ENCODE assay signal across 8 cellular contexts in the genomic region with DNA sequence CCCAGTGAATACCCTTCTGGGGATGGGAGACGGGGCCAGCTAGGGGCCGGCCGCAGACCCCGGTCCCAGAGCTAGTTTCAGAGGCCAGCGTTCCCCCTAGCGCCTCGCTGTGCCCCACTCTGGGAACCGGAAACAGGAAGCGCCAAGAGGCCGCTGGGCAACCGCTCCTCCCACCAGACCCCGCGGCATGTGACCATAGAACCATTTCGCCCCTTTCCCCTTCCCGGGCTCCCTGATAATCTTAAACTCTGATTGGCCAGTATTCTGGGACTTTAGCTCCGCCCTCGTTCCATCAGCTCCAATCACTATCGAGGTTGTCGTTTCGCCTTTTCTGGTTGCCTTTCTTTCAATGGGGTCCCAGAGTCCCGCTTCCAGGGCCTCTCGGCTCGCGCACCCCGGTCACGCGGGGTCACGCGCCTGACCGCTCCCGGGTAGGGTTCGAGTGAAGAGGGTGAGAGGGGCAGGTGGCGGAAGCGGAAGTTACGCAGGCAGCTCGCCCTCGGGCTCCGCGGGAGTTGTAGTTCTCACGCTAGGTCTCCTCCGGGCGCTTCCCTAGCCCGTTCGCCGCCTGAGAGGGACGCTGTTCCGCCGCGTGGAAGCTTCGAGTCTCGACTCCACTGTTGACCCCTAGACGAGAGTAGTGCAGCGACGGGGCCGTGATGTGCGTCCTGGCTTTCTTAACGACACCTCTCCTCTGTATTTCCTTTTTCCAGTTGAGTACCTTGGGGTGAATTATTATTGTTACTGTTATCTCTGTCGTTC.
DNase-seq lines count a peak whose midpoint lies in the region; ATAC-seq lines count a peak whose summit lies in the region.

A gene (minus strand): TSS at position 121 of the 762 bp plus-strand sequence. CDS start 3,241 bp downstream, outside the sequence.

- DNase-seq in CD1c-positive myeloid dendritic cell (ENCODE audit: extremely low spot score) (peak; percentile 97), NCI-H748 (lab: John Stamatoyannopoulos, UW; ENCODE audit: unreplicated experiment) (peak; percentile 93), dedifferentiated amniotic fluid mesenchymal stem cell (ENCODE audit: extremely low spot score) (peak; percentile 98), left kidney (ENCODE audit: low read depth, low spot score) (peak; percentile 98)
- peak; percentile 85 for DNase-seq in activated CD4-positive, alpha-beta T cell treated with anti-CD3 and anti-CD28 coated beads, Interleukin-2, amount 50 U/mL, for 1 hour
- DNase-seq in stimulated activated CD4-positive, alpha-beta T cell treated with anti-CD3 and anti-CD28 coated beads, Interleukin-2, amount 100 ng/mL, for 24 hours = peak; percentile 91

- ATAC-seq in GM19372 (IDR thresholded peaks at IDR 0.05; ENCODE audit: low read depth, unreplicated experiment) (peak; percentile 70), HG03558 (IDR thresholded peaks at IDR 0.05; ENCODE audit: extremely low read depth, unreplicated experiment) (peak; percentile 59)

Comparison
In these comparisons a context has a peak if more than half of its experiments do, and no peak if none do; other contexts are left out.
1. Peak in every context shown above with its lines: DNase-seq and ATAC-seq.